In the genomic region with DNA sequence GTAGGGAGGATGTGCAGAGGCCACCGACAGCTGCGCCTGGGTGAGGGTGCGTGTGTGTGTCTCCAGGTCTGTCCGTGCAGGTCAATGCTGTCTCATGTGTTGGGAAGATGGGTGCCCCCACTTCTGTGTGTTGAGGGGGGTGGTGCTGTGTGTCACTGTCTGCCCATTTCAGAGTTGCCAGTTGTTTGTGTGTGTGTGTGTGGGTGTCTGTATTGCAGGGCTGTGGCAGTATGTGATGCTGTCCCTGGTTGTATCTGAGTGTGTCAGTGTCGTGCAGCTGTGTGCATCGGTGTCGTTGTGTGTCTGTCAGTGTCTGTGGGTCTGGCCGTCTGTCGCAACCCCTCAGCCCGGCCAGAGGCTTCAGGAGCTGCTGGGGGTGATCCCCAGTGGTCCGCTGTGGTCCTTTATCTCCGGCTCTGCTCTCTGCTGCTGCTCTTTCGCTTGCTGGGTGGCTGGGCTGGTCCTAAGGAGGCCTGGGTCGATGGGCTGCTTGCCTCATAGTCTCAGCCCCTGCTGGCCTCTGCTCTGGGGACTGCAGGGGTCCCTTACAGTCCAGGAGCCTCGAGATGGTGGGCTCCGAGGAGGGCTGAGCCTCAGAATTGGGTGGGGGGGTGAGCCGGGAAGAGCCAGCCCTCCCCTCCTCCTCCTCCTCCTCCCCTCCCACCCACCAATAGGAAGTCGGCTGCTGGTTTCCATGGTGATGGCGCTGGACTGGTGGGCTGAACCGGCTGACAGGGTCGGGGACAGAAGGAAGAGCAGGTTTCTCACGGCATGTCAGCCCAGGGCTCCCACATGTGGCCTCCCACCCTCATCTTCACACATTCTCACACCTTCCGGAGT, we compare ENCODE assay signal across 8 cellular contexts. TPM values are rescaled to one million over a fixed set of nuclear protein-coding genes. Genes with fewer than 3 reads are reported as not detected.
DNase-seq lines count a peak whose midpoint lies in the region; ATAC-seq and TF ChIP-seq lines count a peak whose summit lies in the region.

Gene TSPOAP1 (minus strand): TSS at position 601 of the 840 bp plus-strand sequence. CDS start 875 bp downstream, outside the sequence.

- CTCF ChIA-PET in HEK293T (lab: Yijun Ruan, JAX), result interaction anchor here (1.1 kb wide), 1 partner anchor 11 kb away, joined by 8 read pairs; no protein-coding TSS in a partner anchor

- DNase-seq in C1 segment of cervical spinal cord (lab: John Stamatoyannopoulos, UW) (peak in 8 of 14 donors; percentile 19 to 72 (median 34)), memory B cell (ENCODE audit: low spot score in 2 of 2) (peak in 1 of 2 donors; percentile 62), NCI-H510A (lab: John Stamatoyannopoulos, UW) (no peak), HEK293T (ENCODE audit: extremely low spot score) (no peak)
- peak; percentile 79 for DNase-seq in activated naive CD8-positive, alpha-beta T cell treated with anti-CD3 and anti-CD28 coated beads, Interleukin-2, amount 10 ng/mL, durations not matched to agents 7 days and 5 days
- DNase-seq in stimulated activated CD8-positive, alpha-beta memory T cell treated with anti-CD3 and anti-CD28 coated beads, Interleukin-4, amount 100 ng/mL, for 48 hours, result peak; percentile 93

- ATAC-seq in GM21390 (IDR thresholded peaks at IDR 0.05; ENCODE audit: unreplicated experiment) (peak; percentile 1), memory B cell (ENCODE audit: low read depth) (peak; percentile 9)
- peak; percentile 19 for ATAC-seq in activated naive CD8-positive, alpha-beta T cell treated with anti-CD3 and anti-CD28 coated beads, Interleukin-2, amount 10 ng/mL, durations not matched to agents 7 days and 5 days (ENCODE audit: low read depth)

- H3K27ac Mint-ChIP-seq in activated naive CD8-positive, alpha-beta T cell treated with anti-CD3 and anti-CD28 coated beads, Interleukin-2, amount 10 ng/mL, durations not matched to agents 7 days and 5 days, result peak within 1 kb of the TSS; percentile 97
- H3K27ac Mint-ChIP-seq in memory B cell, result peak within 1 kb of the TSS; percentile 100

- H3K27me3 Mint-ChIP-seq in activated naive CD8-positive, alpha-beta T cell treated with anti-CD3 and anti-CD28 coated beads, Interleukin-2, amount 10 ng/mL, durations not matched to agents 7 days and 5 days, result no peaks in the 10 kb centered on the region
- H3K27me3 Mint-ChIP-seq in memory B cell, result no peaks in the 10 kb centered on the region

- peak within 1 kb of the TSS; percentile 93 for H3K4me3 Mint-ChIP-seq in activated naive CD8-positive, alpha-beta T cell treated with anti-CD3 and anti-CD28 coated beads, Interleukin-2, amount 10 ng/mL, durations not matched to agents 7 days and 5 days
- H3K4me3 Mint-ChIP-seq in memory B cell, result peak within 1 kb of the TSS; percentile 97

- peaks cover 60% of the 10 kb centered on the region for H3K36me3 Mint-ChIP-seq in activated naive CD8-positive, alpha-beta T cell treated with anti-CD3 and anti-CD28 coated beads, Interleukin-2, amount 10 ng/mL, durations not matched to agents 7 days and 5 days
- peaks cover 24% of the 10 kb centered on the region for H3K36me3 Mint-ChIP-seq in memory B cell

- POLR2A ChIA-PET in activated naive CD8-positive, alpha-beta T cell treated with anti-CD3 and anti-CD28 coated beads, Interleukin-2, amount 10 ng/mL, durations not matched to agents 7 days and 5 days (lab: Charles Lee), result interaction anchor here (0.6 to 25.9 kb wide), 17 partner anchors 11 to 321 kb away, joined by 3 to 2283 read pairs (median 4); partner anchors contain the start of genes MKS1, RNF43 and SUPT4H1
- POLR2A ChIA-PET in HEK293T (lab: Yijun Ruan, JAX), result interaction anchor here (1.3 kb wide), 1 partner anchor 24 kb away, joined by 7 read pairs; the partner anchor contains the start of gene SUPT4H1

- peaks cover 49% of the 10 kb centered on the region for H3K4me1 Mint-ChIP-seq in activated naive CD8-positive, alpha-beta T cell treated with anti-CD3 and anti-CD28 coated beads, Interleukin-2, amount 10 ng/mL, durations not matched to agents 7 days and 5 days
- H3K4me1 Mint-ChIP-seq in memory B cell, result peaks cover 39% of the 10 kb centered on the region

- peak; percentile 68 for TF ChIP-seq POLR2A in Raji (IDR thresholded peaks at IDR 0.05; ENCODE audit: insufficient read depth, low read depth, low read length)

- H3K9me3 Mint-ChIP-seq in activated naive CD8-positive, alpha-beta T cell treated with anti-CD3 and anti-CD28 coated beads, Interleukin-2, amount 10 ng/mL, durations not matched to agents 7 days and 5 days, result no peaks in the 10 kb centered on the region
- no peaks in the 10 kb centered on the region for H3K9me3 Mint-ChIP-seq in memory B cell

TF ChIP-seq in HEK293T, 16 proteins besides CTCF, POLR2A, EP300 and RAD21:
- no peak for TF ChIP-seq FOXM1 (IDR thresholded peaks at IDR 0.05; ENCODE audit: borderline replicate concordance)
- no peak for TF ChIP-seq ELF4 (IDR thresholded peaks at IDR 0.05)
- no peak for TF ChIP-seq ZNF384 (IDR thresholded peaks at IDR 0.05)
- no peak for TF ChIP-seq SP1 (IDR thresholded peaks at IDR 0.05)
- TF ChIP-seq BHLHE40 (IDR thresholded peaks at IDR 0.05; ENCODE audit: borderline replicate concordance), result no peak
- TF ChIP-seq ARNT (IDR thresholded peaks at IDR 0.05), result no peak
- TF ChIP-seq LEF1 (IDR thresholded peaks at IDR 0.05; ENCODE audit: borderline replicate concordance), result no peak
- no peak for TF ChIP-seq L3MBTL2 (conservative IDR thresholded peaks at IDR 0.05)
- TF ChIP-seq PKNOX1 (IDR thresholded peaks at IDR 0.05), result no peak
- TF ChIP-seq FOXK2 (IDR thresholded peaks at IDR 0.05), result no peak
- no peak for TF ChIP-seq CTBP1 (IDR thresholded peaks at IDR 0.05; ENCODE audit: borderline replicate concordance)
- TF ChIP-seq HDGF (IDR thresholded peaks at IDR 0.05; ENCODE audit: borderline replicate concordance), result no peak
- TF ChIP-seq NFRKB (IDR thresholded peaks at IDR 0.05), result no peak
- no peak for TF ChIP-seq SUZ12 (IDR thresholded peaks at IDR 0.05)
- TF ChIP-seq TARDBP (IDR thresholded peaks at IDR 0.05), result no peak
- no peak for TF ChIP-seq FOXA1 (IDR thresholded peaks at IDR 0.05)
TF ChIP-seq in HEK293T: peak in this region for 0.

RNA-seq across cellular contexts. Expression of gene TSPOAP1, which starts in this region (rescaled TPM):
- total RNA-seq in activated naive CD8-positive, alpha-beta T cell treated with anti-CD3 and anti-CD28 coated beads, Interleukin-2, amount 10 ng/mL, durations not matched to agents 7 days and 5 days, result 10 to 100 TPM; 70.6 to 77.7 TPM

Comparison
In these comparisons a context has a peak if more than half of its experiments do, and no peak if none do; other contexts are left out.
1. DNase-seq: peak in C1 segment of cervical spinal cord (8 of 14), activated naive CD8-positive, alpha-beta T cell treated with anti-CD3 and anti-CD28 coated beads, Interleukin-2, amount 10 ng/mL, durations not matched to agents 7 days and 5 days (single experiment) and stimulated activated CD8-positive, alpha-beta memory T cell treated with anti-CD3 and anti-CD28 coated beads, Interleukin-4, amount 100 ng/mL, for 48 hours (single experiment); none in NCI-H510A (single experiment) and HEK293T (single experiment).
2. Peak in every context shown above with its lines, with median percentiles within 50 percentile points of each other: ATAC-seq.